In the genomic region with DNA sequence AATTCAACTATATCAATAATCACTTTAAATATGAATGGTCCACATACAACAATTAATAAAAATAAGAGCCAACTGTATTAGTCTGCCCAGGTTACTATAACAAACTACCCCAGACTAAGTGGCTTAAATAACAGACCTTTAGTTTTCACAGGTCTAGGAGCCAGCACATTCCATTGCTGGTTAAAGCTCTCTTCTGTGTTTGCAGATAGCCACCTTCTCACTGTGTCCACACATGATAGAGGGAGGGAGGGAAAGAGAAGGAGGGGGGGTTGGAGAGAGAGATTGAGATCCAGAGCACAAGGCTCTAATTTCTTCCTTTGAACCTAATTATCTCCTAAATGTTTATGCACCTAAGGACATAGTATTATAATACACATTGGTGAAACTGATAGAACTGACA, we compare ENCODE assay signal across 22 cellular contexts.
DNase-seq lines count a peak whose midpoint lies in the region; ATAC-seq and TF ChIP-seq lines count a peak whose summit lies in the region.
"Had no signal": no experiment of that assay in that cellular context is flagged by ENCODE, and none has a peak within 500 bp of the region (broad histone marks: within the 10 kb centered on the region; RNA-seq: fewer than 3 reads in every experiment).

No MANE protein-coding gene starts in this region.

- no peaks in the 10 kb centered on the region for H3K9me3 Mint-ChIP-seq in GM23338
- peaks cover 9% of the 10 kb centered on the region for H3K9me3 Mint-ChIP-seq in WTC11
- H3K9me3 Mint-ChIP-seq in activated T-helper 1 cell treated with anti-CD3 and anti-CD28 coated beads, Interleukin-12 subunit alpha, Interleukin-12 subunit beta, Interleukin-2, Interleukin-4 antibody, amounts not matched to agents 30 ng/mL and 10 ng/mL and 1 ng/mL, durations not matched to agents 14 hours and 24 hours and 36 hours, result peaks cover under 1% of the 10 kb centered on the region

- H3K36me3 Mint-ChIP-seq in GM23338 (ENCODE audit: low read depth), result peaks cover 9% of the 10 kb centered on the region; the same call in 2 of the 3 replicates
- peaks cover 9% of the 10 kb centered on the region for H3K36me3 Mint-ChIP-seq in WTC11
- H3K36me3 Mint-ChIP-seq in activated T-helper 1 cell treated with anti-CD3 and anti-CD28 coated beads, Interleukin-12 subunit alpha, Interleukin-12 subunit beta, Interleukin-2, Interleukin-4 antibody, amounts not matched to agents 30 ng/mL and 10 ng/mL and 1 ng/mL, durations not matched to agents 14 hours and 24 hours and 36 hours (ENCODE audit: low read depth), result no peaks in the 10 kb centered on the region
- H3K36me3 Mint-ChIP-seq: CD14-positive monocyte; CD8-positive, alpha-beta memory T cell had no signal

- no peaks in the 10 kb centered on the region for H3K27me3 ChIP-seq in GM23338 (ENCODE audit: insufficient read depth)
- H3K27me3 ChIP-seq: BE2C; BLaER1 treated with 17β-estradiol and CSF1 and Interleukin-3, amounts not matched to agents 10 nM and 100 nM had no signal

- CTCF ChIA-PET in WTC11 (lab: Charles Lee), result no interaction called here

- H3K27ac ChIP-seq in GM23338 (ENCODE audit: low read depth), result no peak overlapping the region
- H3K27ac ChIP-seq: A549; BLaER1 treated with 17β-estradiol and CSF1 and Interleukin-3, amounts not matched to agents 10 nM and 100 nM had no signal

- H3K4me2 ChIP-seq in GM23338, result no peak overlapping the region
- H3K4me2 ChIP-seq: A549; BLaER1 treated with 17β-estradiol and CSF1 and Interleukin-3, amounts not matched to agents 10 nM and 100 nM had no signal

- H3K4me1 Mint-ChIP-seq in GM23338 (peaks cover 35% of the 10 kb centered on the region), WTC11 (peaks cover 49% of the 10 kb centered on the region)
- H3K4me1 Mint-ChIP-seq in activated T-helper 1 cell treated with anti-CD3 and anti-CD28 coated beads, Interleukin-12 subunit alpha, Interleukin-12 subunit beta, Interleukin-2, Interleukin-4 antibody, amounts not matched to agents 30 ng/mL and 10 ng/mL and 1 ng/mL, durations not matched to agents 14 hours and 24 hours and 36 hours (ENCODE audit: low read depth), result no peaks in the 10 kb centered on the region
- H3K4me1 Mint-ChIP-seq: CD14-positive monocyte; CD8-positive, alpha-beta memory T cell had no signal

- H3K36me3 ChIP-seq in GM23338 (ENCODE audit: insufficient read depth), result no peaks in the 10 kb centered on the region
- H3K36me3 ChIP-seq: BE2C; BLaER1 treated with 17β-estradiol and CSF1 and Interleukin-3, amounts not matched to agents 10 nM and 100 nM had no signal

- POLR2A ChIA-PET in WTC11 (lab: Charles Lee), result no interaction called here

- no peak for TF ChIP-seq CTCF in GM23338 (conservative IDR thresholded peaks at IDR 0.05; ENCODE audit: low read depth in 2 of 2)
- no peak for TF ChIP-seq CTCF in WTC11 (IDR thresholded peaks at IDR 0.05)

- no peak overlapping the region for H3K4me3 ChIP-seq in GM23338
- H3K4me3 ChIP-seq: A549; BLaER1 treated with 17β-estradiol and CSF1 and Interleukin-3, amounts not matched to agents 10 nM and 100 nM; GM12878 had no signal

- no peaks in the 10 kb centered on the region for H3K79me2 ChIP-seq in GM23338 (replicated peaks; ENCODE audit: insufficient read depth)

- H3F3A ChIP-seq in GM23338 (replicated peaks; ENCODE audit: low read depth), result no peaks in the 10 kb centered on the region

- H4K20me1 ChIP-seq in GM23338 (replicated peaks; ENCODE audit: insufficient read depth), result no peaks in the 10 kb centered on the region
- H4K20me1 ChIP-seq: BLaER1 treated with 17β-estradiol and CSF1 and Interleukin-3, amounts not matched to agents 10 nM and 100 nM had no signal

- no peak overlapping the region for H2AFZ ChIP-seq in GM23338

- H3K4me1 ChIP-seq in GM23338 (ENCODE audit: insufficient read depth), result peaks cover 32% of the 10 kb centered on the region
- H3K4me1 ChIP-seq: A549; BE2C; BLaER1 treated with 17β-estradiol and CSF1 and Interleukin-3, amounts not matched to agents 10 nM and 100 nM had no signal

- no peaks in the 10 kb centered on the region for H3K27me3 Mint-ChIP-seq in GM23338 (ENCODE audit: insufficient read depth, low read depth, poor library complexity)
- H3K27me3 Mint-ChIP-seq in WTC11 (ENCODE audit: low read depth), result peaks cover 5% of the 10 kb centered on the region
- H3K27me3 Mint-ChIP-seq in activated T-helper 1 cell treated with anti-CD3 and anti-CD28 coated beads, Interleukin-12 subunit alpha, Interleukin-12 subunit beta, Interleukin-2, Interleukin-4 antibody, amounts not matched to agents 30 ng/mL and 10 ng/mL and 1 ng/mL, durations not matched to agents 14 hours and 24 hours and 36 hours (ENCODE audit: insufficient read depth), result no peaks in the 10 kb centered on the region
- H3K27me3 Mint-ChIP-seq: CD4-positive, alpha-beta T cell; CD8-positive, alpha-beta memory T cell had no signal

- intact Hi-C loops in activated T-helper 1 cell treated with anti-CD3 and anti-CD28 coated beads, Interleukin-12 subunit alpha, Interleukin-12 subunit beta, Interleukin-2, Interleukin-4 antibody, amounts not matched to agents 30 ng/mL and 10 ng/mL and 1 ng/mL, durations not matched to agents 14 hours and 24 hours and 36 hours (cut with micrococcal nuclease), result no loop called here

- DNase-seq in GM23338 (ENCODE audit: low spot score) (peak; percentile 18), WTC11 (ENCODE audit: low spot score) (no peak), islet precursor cell (peak; percentile 60)
- DNase-seq in activated CD4-positive, alpha-beta T cell treated with anti-CD3 and anti-CD28 coated beads, Interleukin-2, amount 50 U/mL, for 48 hours, result no peak
- DNase-seq in activated T-helper 1 cell treated with anti-CD3 and anti-CD28 coated beads, Interleukin-12 subunit alpha, Interleukin-12 subunit beta, Interleukin-2, Interleukin-4 antibody, amounts not matched to agents 30 ng/mL and 10 ng/mL and 1 ng/mL, durations not matched to agents 14 hours and 24 hours and 36 hours (ENCODE audit: low spot score), result no peak
- no peak for DNase-seq in stimulated activated CD4-positive, alpha-beta T cell treated with anti-CD3 and anti-CD28 coated beads, Interleukin-2, amount 100 ng/mL, for 48 hours
- DNase-seq: 8988T; ACHN; AML-193; BE2C; CD4-positive, alpha-beta T cell; CD8-positive, alpha-beta memory T cell; DMS 273 treated with DMSO at 0.1 percent for 48 hours; DMS79; EL; GDM1; H7; HCEC 1CT had no signal

- H3K27ac Mint-ChIP-seq in GM23338 (no peak overlapping the region), WTC11 (no peak overlapping the region)
- no peak overlapping the region for H3K27ac Mint-ChIP-seq in activated T-helper 1 cell treated with anti-CD3 and anti-CD28 coated beads, Interleukin-12 subunit alpha, Interleukin-12 subunit beta, Interleukin-2, Interleukin-4 antibody, amounts not matched to agents 30 ng/mL and 10 ng/mL and 1 ng/mL, durations not matched to agents 14 hours and 24 hours and 36 hours
- H3K27ac Mint-ChIP-seq: CD14-positive monocyte; CD4-positive, alpha-beta T cell; CD8-positive, alpha-beta memory T cell had no signal

- no peak overlapping the region for H3K4me3 Mint-ChIP-seq in GM23338
- H3K4me3 Mint-ChIP-seq in WTC11, result no peak overlapping the region
- H3K4me3 Mint-ChIP-seq in activated T-helper 1 cell treated with anti-CD3 and anti-CD28 coated beads, Interleukin-12 subunit alpha, Interleukin-12 subunit beta, Interleukin-2, Interleukin-4 antibody, amounts not matched to agents 30 ng/mL and 10 ng/mL and 1 ng/mL, durations not matched to agents 14 hours and 24 hours and 36 hours, result no peak overlapping the region
- H3K4me3 Mint-ChIP-seq: CD14-positive monocyte; CD4-positive, alpha-beta T cell; CD8-positive, alpha-beta memory T cell had no signal

- ATAC-seq in GM23338 (peak; percentile 71), WTC11 (peak; percentile 53)
- ATAC-seq: A549, GM12878 had no signal

- H3K9me2 ChIP-seq in GM23338 (ENCODE audit: insufficient read depth), result no peaks in the 10 kb centered on the region

TF ChIP-seq in GM23338, 12 proteins besides CTCF, POLR2A, EP300 and RAD21 (continues in another document):
- TF ChIP-seq ZNF331 (CRISPR knock-in tag; IDR thresholded peaks at IDR 0.05; ENCODE audit: low read depth), result no peak
- TF ChIP-seq POLR2AphosphoS5 (IDR thresholded peaks at IDR 0.05; ENCODE audit: low read depth), result no peak
- no peak for TF ChIP-seq ZNF114 (CRISPR knock-in tag; IDR thresholded peaks at IDR 0.05)
- TF ChIP-seq, protein P1, sequence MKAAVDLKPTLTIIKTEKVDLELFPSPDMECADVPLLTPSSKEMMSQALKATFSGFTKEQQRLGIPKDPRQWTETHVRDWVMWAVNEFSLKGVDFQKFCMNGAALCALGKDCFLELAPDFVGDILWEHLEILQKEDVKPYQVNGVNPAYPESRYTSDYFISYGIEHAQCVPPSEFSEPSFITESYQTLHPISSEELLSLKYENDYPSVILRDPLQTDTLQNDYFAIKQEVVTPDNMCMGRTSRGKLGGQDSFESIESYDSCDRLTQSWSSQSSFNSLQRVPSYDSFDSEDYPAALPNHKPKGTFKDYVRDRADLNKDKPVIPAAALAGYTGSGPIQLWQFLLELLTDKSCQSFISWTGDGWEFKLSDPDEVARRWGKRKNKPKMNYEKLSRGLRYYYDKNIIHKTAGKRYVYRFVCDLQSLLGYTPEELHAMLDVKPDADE (IDR thresholded peaks at IDR 0.05), result no peak
- TF ChIP-seq JUNB (IDR thresholded peaks at IDR 0.05; ENCODE audit: unreplicated experiment), result no peak
- TF ChIP-seq STAT1 (IDR thresholded peaks at IDR 0.05; ENCODE audit: unreplicated experiment), result no peak
- TF ChIP-seq NANOG (IDR thresholded peaks at IDR 0.05; ENCODE audit: borderline replicate concordance), result no peak
- no peak for TF ChIP-seq EZH2phosphoT487 (IDR thresholded peaks at IDR 0.05; ENCODE audit: unreplicated experiment)

TF ChIP-seq in WTC11, 78 proteins besides CTCF, POLR2A, EP300 and RAD21 (continues in another document):
- TF ChIP-seq SMAD3 (CRISPR knock-in tag; IDR thresholded peaks at IDR 0.05; ENCODE audit: borderline replicate concordance), result no peak
- TF ChIP-seq ZNF263 (CRISPR knock-in tag; IDR thresholded peaks at IDR 0.05; ENCODE audit: low read depth), result no peak
- no peak for TF ChIP-seq CREB1 (CRISPR knock-in tag; IDR thresholded peaks at IDR 0.05)

Comparison
In these comparisons a context has a peak if more than half of its experiments do, and no peak if none do; other contexts are left out.
1. DNase-seq: peak in GM23338 (single experiment) and islet precursor cell (single experiment); none in WTC11 (single experiment), activated CD4-positive, alpha-beta T cell treated with anti-CD3 and anti-CD28 coated beads, Interleukin-2, amount 50 U/mL, for 48 hours (0 of 2), activated T-helper 1 cell treated with anti-CD3 and anti-CD28 coated beads, Interleukin-12 subunit alpha, Interleukin-12 subunit beta, Interleukin-2, Interleukin-4 antibody, amounts not matched to agents 30 ng/mL and 10 ng/mL and 1 ng/mL, durations not matched to agents 14 hours and 24 hours and 36 hours (single experiment) and stimulated activated CD4-positive, alpha-beta T cell treated with anti-CD3 and anti-CD28 coated beads, Interleukin-2, amount 100 ng/mL, for 48 hours (0 of 2).